In the genomic region with DNA sequence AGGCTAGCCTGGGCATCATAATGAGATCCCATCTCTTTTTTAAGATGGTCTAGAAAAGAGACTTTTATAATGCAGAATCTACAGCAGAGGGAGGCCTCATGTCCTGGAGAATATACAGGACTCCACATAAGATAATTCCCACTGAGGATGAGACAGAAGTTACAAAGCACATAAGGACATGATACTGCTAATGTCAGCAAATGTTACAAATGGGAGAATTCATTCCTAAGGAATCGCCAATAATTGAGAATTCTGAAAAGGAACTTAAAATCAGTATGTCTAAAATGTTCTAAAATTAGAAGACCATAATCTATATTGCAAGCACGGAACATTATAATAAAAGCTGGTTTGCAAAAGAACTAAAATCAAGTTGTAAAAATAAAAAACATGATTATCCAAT, we compare ENCODE assay signal across 31 cellular contexts.
"Had no signal": no experiment of that assay in that cellular context is flagged by ENCODE, and none has a peak within 500 bp of the region (broad histone marks: within the 10 kb centered on the region; RNA-seq: fewer than 3 reads in every experiment).

No MANE protein-coding gene starts in this region.

- H3K27me3 ChIP-seq: neural progenitor cell, ovary, spleen, suprapubic skin, testis, tibial artery, transverse colon, upper lobe of right lung, uterus had no signal

- H3K9me3 ChIP-seq: ovary, spleen, suprapubic skin, testis, tibial artery, transverse colon, upper lobe of right lung, uterus had no signal

- H3K36me3 Mint-ChIP-seq: naive thymus-derived CD8-positive, alpha-beta T cell; natural killer cell treated with Interleukin-12 subunit alpha and Interleukin-12 subunit beta and Interleukin-15 and Interleukin-18, amount 100 ng/mL, for 72 hours; neural progenitor cell; stimulated activated memory B cell treated with anti-CD40 and anti-IgM and Interleukin-4, amounts not matched to agents 10 μg/mL and 1 μg/mL and 100 μg/mL, for 72 hours; type B pancreatic cell had no signal

- H3K4me1 ChIP-seq: parathyroid adenoma, spleen, testis, upper lobe of right lung had no signal

- H3K27ac ChIP-seq: neural progenitor cell, ovary, parathyroid adenoma, psoas muscle, skin epidermis, spleen, suprapubic skin, testis, tibial artery, transverse colon, upper lobe of right lung, uterus had no signal

- H3K27me3 Mint-ChIP-seq: progenitor cell of endocrine pancreas, type B pancreatic cell had no signal

- H3K27ac Mint-ChIP-seq: naive thymus-derived CD8-positive, alpha-beta T cell; natural killer cell treated with Interleukin-12 subunit alpha and Interleukin-12 subunit beta and Interleukin-15 and Interleukin-18, amount 100 ng/mL, for 72 hours; neural progenitor cell; stimulated activated memory B cell treated with anti-CD40 and anti-IgM and Interleukin-4, amounts not matched to agents 10 μg/mL and 1 μg/mL and 100 μg/mL, for 72 hours; type B pancreatic cell had no signal

- ATAC-seq: naive thymus-derived CD8-positive, alpha-beta T cell; natural killer cell treated with Interleukin-12 subunit alpha and Interleukin-12 subunit beta and Interleukin-15 and Interleukin-18, amount 100 ng/mL, for 72 hours; psoas muscle; right cardiac atrium; sciatic nerve; stimulated activated memory B cell treated with anti-CD40 and anti-IgM and Interleukin-4, amounts not matched to agents 10 μg/mL and 1 μg/mL and 100 μg/mL, for 72 hours; stimulated activated naive CD8-positive, alpha-beta T cell treated with anti-CD3 and anti-CD28 coated beads, Interleukin-15, amount 100 ng/mL, for 72 hours; stimulated activated naive CD8-positive, alpha-beta T cell treated with anti-CD3 and anti-CD28 coated beads, Interleukin-15, Interleukin-2, amounts not matched to agents 100 U/mL and 50 U/mL, for 24 hours; upper lobe of right lung had no signal

- H3K4me3 Mint-ChIP-seq: naive thymus-derived CD8-positive, alpha-beta T cell; natural killer cell treated with Interleukin-12 subunit alpha and Interleukin-12 subunit beta and Interleukin-15 and Interleukin-18, amount 100 ng/mL, for 72 hours; neural progenitor cell; stimulated activated memory B cell treated with anti-CD40 and anti-IgM and Interleukin-4, amounts not matched to agents 10 μg/mL and 1 μg/mL and 100 μg/mL, for 72 hours; stimulated activated naive CD8-positive, alpha-beta T cell treated with anti-CD3 and anti-CD28 coated beads, Interleukin-15, amount 100 ng/mL, for 72 hours; type B pancreatic cell had no signal

- H3K9ac ChIP-seq: neural progenitor cell, parathyroid adenoma had no signal

- H3K4me3 ChIP-seq: neural progenitor cell, ovary, psoas muscle, skin epidermis, smooth muscle cell, spleen, suprapubic skin, testis, tibial artery, transverse colon, upper lobe of right lung, uterus had no signal

- H3K36me3 ChIP-seq: neural progenitor cell, ovary, spleen, suprapubic skin, tibial artery, transverse colon, upper lobe of right lung, uterus had no signal

- H3K9me3 Mint-ChIP-seq: naive thymus-derived CD8-positive, alpha-beta T cell; natural killer cell treated with Interleukin-12 subunit alpha and Interleukin-12 subunit beta and Interleukin-15 and Interleukin-18, amount 100 ng/mL, for 72 hours; stimulated activated memory B cell treated with anti-CD40 and anti-IgM and Interleukin-4, amounts not matched to agents 10 μg/mL and 1 μg/mL and 100 μg/mL, for 72 hours; stimulated activated naive CD8-positive, alpha-beta T cell treated with anti-CD3 and anti-CD28 coated beads, Interleukin-15, amount 100 ng/mL, for 72 hours had no signal

- H3K4me1 Mint-ChIP-seq: naive thymus-derived CD8-positive, alpha-beta T cell; neural progenitor cell; stimulated activated memory B cell treated with anti-CD40 and anti-IgM and Interleukin-4, amounts not matched to agents 10 μg/mL and 1 μg/mL and 100 μg/mL, for 72 hours; stimulated activated naive CD8-positive, alpha-beta T cell treated with anti-CD3 and anti-CD28 coated beads, Interleukin-15, amount 100 ng/mL, for 72 hours had no signal

- DNase-seq: naive thymus-derived CD8-positive, alpha-beta T cell; occipital lobe; ovary; posterior cingulate gyrus; psoas muscle; right cardiac atrium; spleen; stimulated activated CD4-positive, alpha-beta T cell treated with anti-CD3 and anti-CD28 coated beads, Interleukin-12 subunit alpha, Interleukin-12 subunit beta, amount 100 ng/mL, for 4 hours; stimulated activated CD4-positive, alpha-beta T cell treated with anti-CD3 and anti-CD28 coated beads, Interleukin-1b, Interleukin-23, amount 100 ng/mL, for 48 hours; stimulated activated CD4-positive, alpha-beta T cell treated with anti-CD3 and anti-CD28 coated beads, Interleukin-4, amount 100 ng/mL, for 1 hour; stimulated activated CD4-positive, alpha-beta T cell treated with anti-CD3 and anti-CD28 coated beads, Interleukin-4, amount 100 ng/mL, for 4 hours; stimulated activated CD8-positive, alpha-beta memory T cell treated with anti-CD3 and anti-CD28 coated beads, Interleukin-4, amount 100 ng/mL, for 48 hours; stimulated activated naive CD4-positive, alpha-beta T cell; stimulated activated naive CD8-positive, alpha-beta T cell treated with anti-CD3 and anti-CD28 coated beads, Interleukin-15, amount 100 ng/mL, for 72 hours; stimulated activated naive CD8-positive, alpha-beta T cell treated with anti-CD3 and anti-CD28 coated beads, Interleukin-15, Interleukin-2, amounts not matched to agents 100 U/mL and 50 U/mL, for 24 hours; substantia nigra; testis; tibial artery; transverse colon; upper lobe of right lung; uterus had no signal

- H3K4me2 ChIP-seq: neural progenitor cell, smooth muscle cell had no signal

- H2AFZ ChIP-seq: neural progenitor cell, parathyroid adenoma had no signal
